In genomic region chr14:91649930-91650329, GRCh38 we compare ENCODE assay signal across 8 cellular contexts.
DNase-seq lines count a peak whose midpoint lies in the region; ATAC-seq, FAIRE-seq and TF ChIP-seq lines count a peak whose summit lies in the region.

No MANE protein-coding gene starts in this region.

- FAIRE-seq in keratinocyte (lab: Jason Lieb, UNC): no peak

- H3K27ac ChIP-seq in adrenal gland: no peak overlapping the region
- H3K27ac ChIP-seq in keratinocyte (ENCODE audit: control insufficient read depth, insufficient read depth, low read length): no peak overlapping the region
- H3K27ac ChIP-seq in uterus: no peak overlapping the region

- no peaks in the 10 kb centered on the region for H3K9me1 ChIP-seq in keratinocyte (ENCODE audit: control insufficient read depth, extremely low read depth, insufficient read depth, low read length)

- H3K79me2 ChIP-seq in keratinocyte (ENCODE audit: control insufficient read depth, insufficient read depth, low read length): no peaks in the 10 kb centered on the region

- intact Hi-C loops in adrenal gland (cut with DNase I) (loop anchor here in 1 of 2 donors (5.0 kb wide), 1 partner anchor 262 kb away; no protein-coding TSS in a partner anchor), uterus (cut with DNase I; ENCODE audit: low total_unique reads) (no loop called here)

- no peak for ATAC-seq in activated T-cell treated with anti-CD3 and anti-CD28 coated beads, Interleukin-2, amount 50 U/mL, for 4 hours
- no peak for ATAC-seq in GM19351 (IDR thresholded peaks at IDR 0.05; ENCODE audit: unreplicated experiment)

- DNase-seq in activated T-cell treated with anti-CD3 and anti-CD28 coated beads, Interleukin-2, amount 50 U/mL, for 4 hours: peak; percentile 7
- DNase-seq in activated T-cell treated with anti-CD3 and anti-CD28 coated beads, Interleukin-2, amount 50 U/mL, for 48 hours: no peak
- DNase-seq in adrenal gland (peak in 2 of 7 donors; percentile 8 to 27), keratinocyte (ENCODE audit: low read depth, low spot score) (no peak), uterus (peak in 1 of 2 donors; percentile 23), G401 (ENCODE audit: low spot score) (no peak)

- no peaks in the 10 kb centered on the region for H3K9me3 Mint-ChIP-seq in activated T-cell treated with anti-CD3 and anti-CD28 coated beads, Interleukin-2, amount 50 U/mL, for 4 hours

- TF ChIP-seq POLR2A in adrenal gland (IDR thresholded peaks at IDR 0.05) (no peak), uterus (IDR thresholded peaks at IDR 0.05) (no peak)

- H3K4me1 ChIP-seq in adrenal gland (replicated peaks in 1 of 2) (no peaks in the 10 kb centered on the region), keratinocyte (ENCODE audit: control insufficient read depth, extremely low read depth, insufficient read depth, low read length) (peaks cover 8% of the 10 kb centered on the region), uterus (no peaks in the 10 kb centered on the region)

- 7 to 21% (median 16%) methylated on average over 2 of the region's 2 CpGs for WGBS in adrenal gland, 4 donors

- no peak for TF ChIP-seq EP300 in Ishikawa (IDR thresholded peaks at IDR 0.05; ENCODE audit: borderline replicate concordance)

- H3K4me1 Mint-ChIP-seq in activated T-cell treated with anti-CD3 and anti-CD28 coated beads, Interleukin-2, amount 50 U/mL, for 4 hours (ENCODE audit: low read depth): peaks cover 3% of the 10 kb centered on the region

- peak; percentile 79 for TF ChIP-seq RAD21 in Ishikawa (IDR thresholded peaks at IDR 0.05; ENCODE audit: low read depth)

- H3K4me3 Mint-ChIP-seq in activated T-cell treated with anti-CD3 and anti-CD28 coated beads, Interleukin-2, amount 50 U/mL, for 4 hours: no peak overlapping the region

- dilution Hi-C loops in keratinocyte (cut with MboI; ENCODE audit: extremely low pct_ligation_motif_present, low sequenced_read_pairs): no loop called here

- H3K27me3 ChIP-seq in adrenal gland (no peaks in the 10 kb centered on the region), keratinocyte (ENCODE audit: control insufficient read depth, extremely low read depth, insufficient read depth, low read length) (no peaks in the 10 kb centered on the region), uterus (no peaks in the 10 kb centered on the region)

- H3K36me3 ChIP-seq in adrenal gland (replicated peaks in 1 of 2) (no peaks in the 10 kb centered on the region), keratinocyte (ENCODE audit: control insufficient read depth in 2 of 2, extremely low read depth in 1 of 2, insufficient read depth in 2 of 2, low read length in 2 of 2) (no peaks in the 10 kb centered on the region), uterus (no peaks in the 10 kb centered on the region)

- TF ChIP-seq CTCF in adrenal gland (IDR thresholded peaks at IDR 0.05): peak; percentile 28 to 77 (median 48)
- TF ChIP-seq CTCF in keratinocyte (optimal IDR thresholded peaks at IDR 0.05 in 1 of 3, IDR thresholded peaks at IDR 0.05 in 1 of 3, conservative IDR thresholded peaks at IDR 0.05 in 1 of 3; ENCODE audit: extremely low read depth in 1 of 3, insufficient read depth in 2 of 3, low read length in 3 of 3): peak in 2 of 3 experiments; percentile 40 to 53
- TF ChIP-seq CTCF in uterus (IDR thresholded peaks at IDR 0.05): peak; percentile 64 to 71 (median 67)

- no peak overlapping the region for H3K4me2 ChIP-seq in keratinocyte (ENCODE audit: control insufficient read depth, extremely low read depth, insufficient read depth, low read depth, low read length)

- H4K20me1 ChIP-seq in keratinocyte (ENCODE audit: control insufficient read depth, extremely low read depth, insufficient read depth, low read length): no peaks in the 10 kb centered on the region

- no peak overlapping the region for H2AFZ ChIP-seq in keratinocyte (ENCODE audit: control insufficient read depth, low read length)

- H3K27me3 Mint-ChIP-seq in activated T-cell treated with anti-CD3 and anti-CD28 coated beads, Interleukin-2, amount 50 U/mL, for 4 hours (ENCODE audit: low read depth): no peaks in the 10 kb centered on the region

- no peaks in the 10 kb centered on the region for H3K36me3 Mint-ChIP-seq in activated T-cell treated with anti-CD3 and anti-CD28 coated beads, Interleukin-2, amount 50 U/mL, for 4 hours (ENCODE audit: insufficient read depth)

- no peak overlapping the region for H3K9ac ChIP-seq in keratinocyte (ENCODE audit: control insufficient read depth, extremely low read depth, insufficient read depth, low read length)

- no peaks in the 10 kb centered on the region for H3K9me3 ChIP-seq in adrenal gland (replicated peaks in 1 of 3)
- H3K9me3 ChIP-seq in keratinocyte (ENCODE audit: control insufficient read depth, low read depth, low read length): no peaks in the 10 kb centered on the region
- H3K9me3 ChIP-seq in uterus: no peaks in the 10 kb centered on the region

- in situ Hi-C loops in G401 (cut with HindIII; ENCODE audit: low sequenced_read_pairs): no loop called here

- no peak overlapping the region for H3K4me3 ChIP-seq in adrenal gland
- H3K4me3 ChIP-seq in keratinocyte (ENCODE audit: control insufficient read depth in 2 of 3, extremely low read depth in 1 of 3, insufficient read depth in 2 of 3, low read depth in 1 of 3, low read length in 3 of 3): no peak overlapping the region
- H3K4me3 ChIP-seq in uterus: no peak overlapping the region

TF ChIP-seq in Ishikawa, 13 proteins besides CTCF, POLR2A, EP300 and RAD21:
- TF ChIP-seq ZBTB7A (IDR thresholded peaks at IDR 0.05; ENCODE audit: low read depth) (no peak), CEBPB (IDR thresholded peaks at IDR 0.05) (no peak), CREB1 (IDR thresholded peaks at IDR 0.05; ENCODE audit: low read depth) (no peak), YY1 (IDR thresholded peaks at IDR 0.05; ENCODE audit: low read depth) (no peak), TEAD4 (IDR thresholded peaks at IDR 0.05) (no peak), FOXM1 (IDR thresholded peaks at IDR 0.05; ENCODE audit: borderline replicate concordance, low read depth) (no peak), TCF12 (IDR thresholded peaks at IDR 0.05; ENCODE audit: low read depth) (no peak)
- TF ChIP-seq, protein P1, sequence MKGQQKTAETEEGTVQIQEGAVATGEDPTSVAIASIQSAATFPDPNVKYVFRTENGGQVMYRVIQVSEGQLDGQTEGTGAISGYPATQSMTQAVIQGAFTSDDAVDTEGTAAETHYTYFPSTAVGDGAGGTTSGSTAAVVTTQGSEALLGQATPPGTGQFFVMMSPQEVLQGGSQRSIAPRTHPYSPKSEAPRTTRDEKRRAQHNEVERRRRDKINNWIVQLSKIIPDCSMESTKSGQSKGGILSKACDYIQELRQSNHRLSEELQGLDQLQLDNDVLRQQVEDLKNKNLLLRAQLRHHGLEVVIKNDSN (IDR thresholded peaks at IDR 0.05): no peak
